7 cellular contexts compared by ENCODE assay signal in genomic region chr5:154756871-154757646, GRCh38. TPM values are rescaled to one million over a fixed set of nuclear protein-coding genes. Genes with fewer than 3 reads are reported as not detected.
A peak's percentile ranks its signal among the peaks of the same experiment; 100 is the strongest.
DNase-seq lines count a peak whose midpoint lies in the region; ATAC-seq and TF ChIP-seq lines count a peak whose summit lies in the region.

No MANE protein-coding gene starts in this region.

- H3K4me3 Mint-ChIP-seq in activated naive CD4-positive, alpha-beta T cell treated with anti-CD3 and anti-CD28 coated beads, Interleukin-2, amount 10 ng/mL, durations not matched to agents 7 days and 5 days = peak overlapping the region; percentile 89

- in situ Hi-C loops in GM23248 (cut with MboI) = no loop called here

- H3K9me2 ChIP-seq in GM23248 (ENCODE audit: insufficient read depth) = no peaks in the 10 kb centered on the region

- no peak for TF ChIP-seq CTCF in tibial nerve (IDR thresholded peaks at IDR 0.05)

- no peaks in the 10 kb centered on the region for H3K27me3 Mint-ChIP-seq in activated naive CD4-positive, alpha-beta T cell treated with anti-CD3 and anti-CD28 coated beads, Interleukin-2, amount 10 ng/mL, durations not matched to agents 7 days and 5 days

- H3K4me1 Mint-ChIP-seq in activated naive CD4-positive, alpha-beta T cell treated with anti-CD3 and anti-CD28 coated beads, Interleukin-2, amount 10 ng/mL, durations not matched to agents 7 days and 5 days = peaks cover 59% of the 10 kb centered on the region

- H3K4me1 ChIP-seq in GM23248 (ENCODE audit: insufficient read depth) = peaks cover 50% of the 10 kb centered on the region
- H3K4me1 ChIP-seq in tibial nerve = peaks cover 0 to 65% (median 42%) of the 10 kb centered on the region in 4 donors

- peaks cover 67% of the 10 kb centered on the region for H3K79me2 ChIP-seq in GM23248 (ENCODE audit: insufficient read depth)

- peak overlapping the region; percentile 63 for H2AFZ ChIP-seq in GM23248

- H3K4me3 ChIP-seq in GM23248 (peak overlapping the region; percentile 86), tibial nerve (peak overlapping the region; percentile 62 to 100 (median 92))

- peak overlapping the region; percentile 94 for H3K9ac ChIP-seq in GM23248

- peak overlapping the region; percentile 94 for H3K4me2 ChIP-seq in GM23248 (ENCODE audit: unreplicated experiment)

- CTCF ChIA-PET in activated naive CD4-positive, alpha-beta T cell treated with anti-CD3 and anti-CD28 coated beads, Interleukin-2, amount 10 ng/mL, durations not matched to agents 7 days and 5 days (lab: Charles Lee) = interaction anchor here (1.5 kb wide), 1 partner anchor 107 kb away, joined by 4 read pairs; no protein-coding TSS in a partner anchor

- H3K27me3 ChIP-seq in GM23248 (replicated peaks; ENCODE audit: insufficient read depth) = no peaks in the 10 kb centered on the region
- H3K27me3 ChIP-seq in tibial nerve = no peaks in the 10 kb centered on the region

- H3K36me3 ChIP-seq in GM23248 (ENCODE audit: low read depth) = no peaks in the 10 kb centered on the region
- no peaks in the 10 kb centered on the region for H3K36me3 ChIP-seq in tibial nerve

- peak overlapping the region; percentile 91 for H3K27ac Mint-ChIP-seq in activated naive CD4-positive, alpha-beta T cell treated with anti-CD3 and anti-CD28 coated beads, Interleukin-2, amount 10 ng/mL, durations not matched to agents 7 days and 5 days

- TF ChIP-seq POLR2A in tibial nerve (IDR thresholded peaks at IDR 0.05) = peak; percentile 53 to 62

- peak in 1 of 2 donors; percentile 80 for TF ChIP-seq EP300 in tibial nerve (IDR thresholded peaks at IDR 0.05)

- DNase-seq in GM23248 (peak; percentile 67), RPMI8226 (peak; percentile 56), globus pallidus (ENCODE audit: low spot score) (peak; percentile 75), nucleus accumbens (lab: John Stamatoyannopoulos, UW) (peak in 53 of 56 donors; percentile 14 to 82 (median 59)), tibial nerve (ENCODE audit: low spot score in 2 of 2) (peak in 1 of 2 donors; percentile 20)
- peak; percentile 66 for DNase-seq in activated naive CD4-positive, alpha-beta T cell treated with anti-CD3 and anti-CD28 coated beads, Interleukin-2, amount 10 ng/mL, durations not matched to agents 7 days and 5 days

- peaks cover 30% of the 10 kb centered on the region for H3F3A ChIP-seq in GM23248 (ENCODE audit: insufficient read depth)

- H3K27ac ChIP-seq in GM23248 (peak overlapping the region; percentile 72), tibial nerve (peak overlapping the region; percentile 92 to 100 (median 98))

- peaks cover 40% of the 10 kb centered on the region for H4K20me1 ChIP-seq in GM23248 (ENCODE audit: insufficient read depth)

- H3K9me3 Mint-ChIP-seq in activated naive CD4-positive, alpha-beta T cell treated with anti-CD3 and anti-CD28 coated beads, Interleukin-2, amount 10 ng/mL, durations not matched to agents 7 days and 5 days = no peaks in the 10 kb centered on the region

- no peak for ATAC-seq in GM18867 (IDR thresholded peaks at IDR 0.05; ENCODE audit: unreplicated experiment)

- peaks cover 9% of the 10 kb centered on the region for H3K36me3 Mint-ChIP-seq in activated naive CD4-positive, alpha-beta T cell treated with anti-CD3 and anti-CD28 coated beads, Interleukin-2, amount 10 ng/mL, durations not matched to agents 7 days and 5 days

- no peaks in the 10 kb centered on the region for H3K9me3 ChIP-seq in GM23248 (ENCODE audit: low read depth)
- H3K9me3 ChIP-seq in tibial nerve = no peaks in the 10 kb centered on the region

- WGBS in GM23248 (ENCODE audit: low coverage in 1 of 2, low lambda C conversion rate in 2 of 2, missing lambda C conversion rate in 2 of 2), 2 experiments = 1 to 2% methylated on average over 38 to 63 of the region's 73 CpGs
- WGBS in tibial nerve, 2 donors = 0% methylated on average over 27 to 67 of the region's 73 CpGs

RNA-seq across cellular contexts. Expression of gene LARP1, which starts 1.9 kb away (rescaled TPM):
- total RNA-seq in GM23248 (2014; rRNA removed; shearing (Covaris generic)) = 59.9 and 81.9 TPM in 2 replicates
- polyA plus RNA-seq in GM23248 (2016; fragmentation: Nextera tagmentation; extraction: Ambion mirVana) = 30.2 and 33.8 TPM in 2 replicates
- 100 to 1,000 TPM; 114 to 166 (median 144) TPM for total RNA-seq in tibial nerve
